ENCODE assay signal across 23 cellular contexts in genomic region chr2:28282861-28283646, GRCh38.
"Had no signal": no experiment of that assay in that cellular context is flagged by ENCODE, and none has a peak within 500 bp of the region (broad histone marks: within the 10 kb centered on the region; RNA-seq: fewer than 3 reads in every experiment).

No MANE protein-coding gene starts in this region.

- H3K36me3 ChIP-seq: gastroesophageal sphincter, heart right ventricle, thyroid gland, vagina had no signal

- H3K27me3 ChIP-seq: gastroesophageal sphincter, heart right ventricle, thyroid gland, vagina had no signal

- H3K36me3 Mint-ChIP-seq: brain, natural killer cell had no signal

- H3K4me3 ChIP-seq: gastroesophageal sphincter, heart right ventricle, skin epidermis, thyroid gland, vagina had no signal

- H3K27ac ChIP-seq: gastroesophageal sphincter, heart right ventricle, thyroid gland, vagina had no signal

- DNase-seq: activated CD4-positive, alpha-beta T cell treated with anti-CD3 and anti-CD28 coated beads, Interleukin-2, amount 10 ng/mL, durations not matched to agents 24 days and 14 days; activated CD4-positive, CD25-positive, alpha-beta regulatory T cell; activated CD8-positive, alpha-beta memory T cell treated with anti-CD3 and anti-CD28 coated beads for 24 hours; activated gamma-delta T cell treated with Interleukin-2 at 50 U/mL for 16 hours; amniotic stem cell; cortex of kidney; effector CD8-positive, alpha-beta T cell; heart right ventricle; left colon; natural killer cell; nucleus accumbens; posterior cingulate gyrus; right cardiac atrium; stimulated activated CD4-positive, alpha-beta T cell treated with anti-CD3 and anti-CD28 coated beads, Interleukin-15, amount 100 ng/mL, for 24 hours; stimulated activated CD4-positive, alpha-beta T cell treated with anti-CD3 and anti-CD28 coated beads, Interleukin-4, amount 100 ng/mL, for 1 hour; stimulated activated naive B cell treated with anti-CD40 and anti-IgM and Interleukin-4, amounts not matched to agents 10 μg/mL and 1 μg/mL and 100 μg/mL, for 72 hours; thyroid gland had no signal

- H3K4me1 Mint-ChIP-seq: activated CD4-positive, alpha-beta T cell treated with anti-CD3 and anti-CD28 coated beads, Interleukin-2, amount 10 ng/mL, durations not matched to agents 24 days and 14 days; stimulated activated naive B cell treated with anti-CD40 and anti-IgM and Interleukin-4, amounts not matched to agents 10 μg/mL and 1 μg/mL and 100 μg/mL, for 72 hours had no signal

- H3K4me3 Mint-ChIP-seq: activated CD4-positive, alpha-beta T cell treated with anti-CD3 and anti-CD28 coated beads, Interleukin-2, amount 10 ng/mL, durations not matched to agents 24 days and 14 days; activated naive CD8-positive, alpha-beta T cell; brain; natural killer cell; stimulated activated naive B cell treated with anti-CD40 and anti-IgM and Interleukin-4, amounts not matched to agents 10 μg/mL and 1 μg/mL and 100 μg/mL, for 72 hours; T-helper 2 cell treated with Interferon-gamma antibody and Interleukin-4, amounts not matched to agents 5 μg/mL and 100 μg/mL, for 36 hours had no signal

- H3K27ac Mint-ChIP-seq: activated CD4-positive, alpha-beta T cell treated with anti-CD3 and anti-CD28 coated beads, Interleukin-2, amount 10 ng/mL, durations not matched to agents 24 days and 14 days; activated naive CD8-positive, alpha-beta T cell; brain; natural killer cell; stimulated activated naive B cell treated with anti-CD40 and anti-IgM and Interleukin-4, amounts not matched to agents 10 μg/mL and 1 μg/mL and 100 μg/mL, for 72 hours; T-helper 2 cell treated with Interferon-gamma antibody and Interleukin-4, amounts not matched to agents 5 μg/mL and 100 μg/mL, for 36 hours had no signal

- H3K9me3 Mint-ChIP-seq: activated CD4-positive, alpha-beta T cell treated with anti-CD3 and anti-CD28 coated beads, Interleukin-2, amount 10 ng/mL, durations not matched to agents 24 days and 14 days; brain; natural killer cell; stimulated activated naive B cell treated with anti-CD40 and anti-IgM and Interleukin-4, amounts not matched to agents 10 μg/mL and 1 μg/mL and 100 μg/mL, for 72 hours; T-helper 2 cell treated with Interferon-gamma antibody and Interleukin-4, amounts not matched to agents 5 μg/mL and 100 μg/mL, for 36 hours had no signal

- H3K4me1 ChIP-seq: thyroid gland had no signal

- H3K9me3 ChIP-seq: gastroesophageal sphincter, heart right ventricle, thyroid gland, vagina had no signal

- H3K27me3 Mint-ChIP-seq: activated CD4-positive, alpha-beta T cell treated with anti-CD3 and anti-CD28 coated beads, Interleukin-2, amount 10 ng/mL, durations not matched to agents 24 days and 14 days; activated naive CD8-positive, alpha-beta T cell; stimulated activated naive B cell treated with anti-CD40 and anti-IgM and Interleukin-4, amounts not matched to agents 10 μg/mL and 1 μg/mL and 100 μg/mL, for 72 hours had no signal
